Comparison of ENCODE assay signal across 2 cellular contexts in genomic region chr16:25051446-25052160, GRCh38.
TF ChIP-seq lines count a peak whose summit lies in the region.

No MANE protein-coding gene starts in this region.

TF ChIP-seq in GM12878, 131 proteins besides CTCF, POLR2A, EP300 and RAD21 (continues in another document):
- TF ChIP-seq RELB (IDR thresholded peaks at IDR 0.05; ENCODE audit: low read depth) (peak; percentile 73), ZBED1 (IDR thresholded peaks at IDR 0.05; ENCODE audit: borderline replicate concordance) (no peak), MEF2A (IDR thresholded peaks at IDR 0.05; ENCODE audit: insufficient read depth, low read depth, low read length) (0 out of 2 replicates have a peak, but pooled peaks have one; percentile 43), JUNB (IDR thresholded peaks at IDR 0.05) (0 out of 2 replicates have a peak, but pooled peaks have one; percentile 5), SPI1 (IDR thresholded peaks at IDR 0.05; ENCODE audit: borderline replicate concordance, insufficient read depth, low read depth, low read length) (peak; percentile 73), CREB1 (IDR thresholded peaks at IDR 0.05; ENCODE audit: low read depth) (0 out of 2 replicates have a peak, but pooled peaks have one; percentile 1), TCF7 (IDR thresholded peaks at IDR 0.05; ENCODE audit: borderline replicate concordance) (0 out of 2 replicates have a peak, but pooled peaks have one; percentile 34), KAT2A (conservative IDR thresholded peaks at IDR 0.05; ENCODE audit: control insufficient read depth, low read depth, low read length) (no peak), PKNOX1 (IDR thresholded peaks at IDR 0.05) (peak; percentile 37; the same call in 1 of the 2 replicates), IKZF2 (IDR thresholded peaks at IDR 0.05) (peak; percentile 58 to 61; a peak in 1 of 4 replicates), NFIC (IDR thresholded peaks at IDR 0.05; ENCODE audit: low read depth, low read length) (peak; percentile 17; the same call in 1 of the 2 replicates), SMAD1 (IDR thresholded peaks at IDR 0.05; ENCODE audit: low read depth, partially characterized antibody) (no peak), ATF7 (IDR thresholded peaks at IDR 0.05; ENCODE audit: low read depth) (peak; percentile 32; the same call in 1 of the 2 replicates), POLR2AphosphoS5 (IDR thresholded peaks at IDR 0.05; ENCODE audit: low read length) (0 out of 2 replicates have a peak, but pooled peaks have one; percentile 23), RUNX3 (IDR thresholded peaks at IDR 0.05; ENCODE audit: low read length) (0 out of 2 replicates have a peak, but pooled peaks have one; percentile 26), ZNF207 (IDR thresholded peaks at IDR 0.05; ENCODE audit: borderline replicate concordance) (no peak), DPF2 (IDR thresholded peaks at IDR 0.05) (no peak), ETV6 (conservative IDR thresholded peaks at IDR 0.05 in 1 of 2, IDR thresholded peaks at IDR 0.05 in 1 of 2; ENCODE audit: borderline replicate concordance in 1 of 2, low read depth in 1 of 2) (peak in 1 of 2 experiments; percentile 71; a peak in 2 of 4 replicates), IKZF1 (conservative IDR thresholded peaks at IDR 0.05) (peak; percentile 70), MEF2B (IDR thresholded peaks at IDR 0.05; ENCODE audit: partially characterized antibody, poor library complexity, severe bottlenecking) (peak; percentile 37)
- TF ChIP-seq, protein P1, sequence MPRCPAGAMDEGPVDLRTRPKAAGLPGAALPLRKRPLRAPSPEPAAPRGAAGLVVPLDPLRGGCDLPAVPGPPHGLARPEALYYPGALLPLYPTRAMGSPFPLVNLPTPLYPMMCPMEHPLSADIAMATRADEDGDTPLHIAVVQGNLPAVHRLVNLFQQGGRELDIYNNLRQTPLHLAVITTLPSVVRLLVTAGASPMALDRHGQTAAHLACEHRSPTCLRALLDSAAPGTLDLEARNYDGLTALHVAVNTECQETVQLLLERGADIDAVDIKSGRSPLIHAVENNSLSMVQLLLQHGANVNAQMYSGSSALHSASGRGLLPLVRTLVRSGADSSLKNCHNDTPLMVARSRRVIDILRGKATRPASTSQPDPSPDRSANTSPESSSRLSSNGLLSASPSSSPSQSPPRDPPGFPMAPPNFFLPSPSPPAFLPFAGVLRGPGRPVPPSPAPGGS (IDR thresholded peaks at IDR 0.05; ENCODE audit: borderline replicate concordance, insufficient read depth, low read depth, low read length, poor library complexity, severe bottlenecking) = peak; percentile 56
- TF ChIP-seq, protein P2, sequence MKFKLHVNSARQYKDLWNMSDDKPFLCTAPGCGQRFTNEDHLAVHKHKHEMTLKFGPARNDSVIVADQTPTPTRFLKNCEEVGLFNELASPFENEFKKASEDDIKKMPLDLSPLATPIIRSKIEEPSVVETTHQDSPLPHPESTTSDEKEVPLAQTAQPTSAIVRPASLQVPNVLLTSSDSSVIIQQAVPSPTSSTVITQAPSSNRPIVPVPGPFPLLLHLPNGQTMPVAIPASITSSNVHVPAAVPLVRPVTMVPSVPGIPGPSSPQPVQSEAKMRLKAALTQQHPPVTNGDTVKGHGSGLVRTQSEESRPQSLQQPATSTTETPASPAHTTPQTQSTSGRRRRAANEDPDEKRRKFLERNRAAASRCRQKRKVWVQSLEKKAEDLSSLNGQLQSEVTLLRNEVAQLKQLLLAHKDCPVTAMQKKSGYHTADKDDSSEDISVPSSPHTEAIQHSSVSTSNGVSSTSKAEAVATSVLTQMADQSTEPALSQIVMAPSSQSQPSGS (IDR thresholded peaks at IDR 0.05; ENCODE audit: low read length) = 0 out of 2 replicates have a peak, but pooled peaks have one; percentile 55
- TF ChIP-seq, protein P3, sequence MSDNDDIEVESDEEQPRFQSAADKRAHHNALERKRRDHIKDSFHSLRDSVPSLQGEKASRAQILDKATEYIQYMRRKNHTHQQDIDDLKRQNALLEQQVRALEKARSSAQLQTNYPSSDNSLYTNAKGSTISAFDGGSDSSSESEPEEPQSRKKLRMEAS (IDR thresholded peaks at IDR 0.05; ENCODE audit: low read depth, low read length) = no peak

TF ChIP-seq in HepG2, 621 proteins besides CTCF, POLR2A, EP300 and RAD21:
- TF ChIP-seq ZNF317 (CRISPR knock-in tag; IDR thresholded peaks at IDR 0.05) = no peak
- no peak for TF ChIP-seq SOX6 (IDR thresholded peaks at IDR 0.05)
- TF ChIP-seq SOX6 (CRISPR knock-in tag; IDR thresholded peaks at IDR 0.05) = no peak
- peak; percentile 85 for TF ChIP-seq ZNF652 (CRISPR knock-in tag; IDR thresholded peaks at IDR 0.05; ENCODE audit: borderline replicate concordance, low read depth)
